ENCODE assay signal across 16 cellular contexts in genomic region chr11:63892233-63892632, GRCh38. TPM values are rescaled to one million over a fixed set of nuclear protein-coding genes. Genes with fewer than 3 reads are reported as not detected.
A peak's percentile ranks its signal among the peaks of the same experiment; 100 is the strongest.
DNase-seq lines count a peak whose midpoint lies in the region; ATAC-seq, FAIRE-seq and TF ChIP-seq lines count a peak whose summit lies in the region.
"Had no signal": no experiment of that assay in that cellular context is flagged by ENCODE, and none has a peak within 500 bp of the region (broad histone marks: within the 10 kb centered on the region; RNA-seq: fewer than 3 reads in every experiment).

No MANE protein-coding gene starts in this region.

- no peak for DNase-seq in CD8-positive, alpha-beta memory T cell
- peak; percentile 72 to 74 for DNase-seq in Kasumi-1 (lab: John Stamatoyannopoulos, UW)
- DNase-seq in K562 (ENCODE audit: extremely low read depth in 1 of 4, low spot score in 3 of 4) = no peak
- DNase-seq in memory B cell (ENCODE audit: low spot score in 2 of 2) = no peak
- no peak for DNase-seq in NCI-H2171 treated with DMSO at 0.1 percent for 48 hours (lab: John Stamatoyannopoulos, UW)
- DNase-seq in NCI-H2196 treated with DMSO at 0.1 percent for 48 hours (lab: John Stamatoyannopoulos, UW; ENCODE audit: unreplicated experiment) = no peak
- DNase-seq: activated CD8-positive, alpha-beta memory T cell treated with anti-CD3 and anti-CD28 coated beads for 24 hours; activated naive CD4-positive, alpha-beta T cell treated with anti-CD3 and anti-CD28 coated beads, Interleukin-2, amount 50 U/mL, for 16 hours; Caco-2; dermis blood vessel endothelial cell; gastrocnemius medialis; left cardiac atrium; NCI-H1105 treated with DMSO at 0.1 percent for 48 hours; NCI-H510A had no signal

- H3K36me3 Mint-ChIP-seq in CD8-positive, alpha-beta memory T cell = peaks cover 6 to 46% (median 11%) of the 10 kb centered on the region in 3 donors
- H3K36me3 Mint-ChIP-seq in memory B cell = peaks cover 16% of the 10 kb centered on the region

- no peak overlapping the region for H3K4me3 ChIP-seq in CD8-positive, alpha-beta memory T cell (ENCODE audit: low read length)
- H3K4me3 ChIP-seq in K562 = no peak overlapping the region
- H3K4me3 ChIP-seq: gastrocnemius medialis had no signal

- TF ChIP-seq EP300 in K562 (IDR thresholded peaks at IDR 0.05; ENCODE audit: low read length) = no peak

- no TSS peak for BruUV-seq in K562 (replicated peaks; lab: Mats Ljungman, UMichigan)

- TF ChIP-seq CTCF in K562 (IDR thresholded peaks at IDR 0.05 in 2 of 3, conservative IDR thresholded peaks at IDR 0.05 in 1 of 3; ENCODE audit: insufficient read depth in 2 of 3, low read depth in 1 of 3, low read length in 3 of 3) = no peak

- peaks cover 22% of the 10 kb centered on the region for H3K36me3 ChIP-seq in CD8-positive, alpha-beta memory T cell (ENCODE audit: insufficient read depth, low read length)
- peaks cover 52% of the 10 kb centered on the region for H3K36me3 ChIP-seq in K562 (ENCODE audit: control insufficient read depth, insufficient read depth, low read length)

- no peak overlapping the region for H3K9ac ChIP-seq in K562 (ENCODE audit: insufficient read depth in 1 of 2, low read depth in 2 of 2, low read length in 2 of 2)

- H2AFZ ChIP-seq in K562 (ENCODE audit: low read depth, low read length) = no peak overlapping the region

- H4K20me1 ChIP-seq in K562 (replicated peaks; ENCODE audit: control insufficient read depth, insufficient read depth, low read length) = peaks cover 15% of the 10 kb centered on the region; the same call in 1 of the 2 replicates

- H3K27ac Mint-ChIP-seq in CD8-positive, alpha-beta memory T cell = peak overlapping the region in 7 of 8 donors; percentile 42 to 98 (median 80)
- H3K27ac Mint-ChIP-seq in memory B cell = peak overlapping the region; percentile 41

- H3K4me3 Mint-ChIP-seq in CD8-positive, alpha-beta memory T cell = peak overlapping the region in 4 of 7 donors; percentile 17 to 97 (median 28)
- H3K4me3 Mint-ChIP-seq in memory B cell = no peak overlapping the region

- ATAC-seq in K562 = no peak
- ATAC-seq in memory B cell (ENCODE audit: low read depth) = no peak
- no peak for ATAC-seq in GM21717 (IDR thresholded peaks at IDR 0.05; ENCODE audit: unreplicated experiment)
- ATAC-seq: gastrocnemius medialis, left cardiac atrium, Panc1 had no signal

- peaks cover 70% of the 10 kb centered on the region for H3K79me2 ChIP-seq in K562 (ENCODE audit: control insufficient read depth, insufficient read depth, low read length)

- peak; percentile 57 for FAIRE-seq in K562 (lab: Jason Lieb, UNC)

- in situ Hi-C loops in K562 (cut with MboI) = no loop called here

- peaks cover 55% of the 10 kb centered on the region for H3K4me1 ChIP-seq in CD8-positive, alpha-beta memory T cell (ENCODE audit: insufficient read depth, low read length)
- peaks cover 26 to 30% of the 10 kb centered on the region in 2 experiments for H3K4me1 ChIP-seq in K562 (replicated peaks in 1 of 2; ENCODE audit: control insufficient read depth in 2 of 2, insufficient read depth in 2 of 2, low read length in 2 of 2)

- TF ChIP-seq POLR2A in K562 (conservative IDR thresholded peaks at IDR 0.05) = no peak

- POLR2A ChIA-PET in CD8-positive, alpha-beta memory T cell (lab: Charles Lee) = no interaction called here
- POLR2A ChIA-PET in K562 (lab: Yijun Ruan, JAX) = interaction anchor here (0.7 to 1.5 kb wide), 2 partner anchors 9 to 154 kb away, joined by 3 read pairs; no protein-coding TSS in a partner anchor

- TF ChIP-seq RAD21 in K562 (CRISPR knock-in tag; conservative IDR thresholded peaks at IDR 0.05 in 1 of 2, IDR thresholded peaks at IDR 0.05 in 1 of 2) = no peak

- CTCF ChIA-PET in CD8-positive, alpha-beta memory T cell (lab: Charles Lee) = interaction anchor here (1.7 to 4.2 kb wide), 2 partner anchors 54 to 55 kb away, joined by 5 to 20 read pairs; no protein-coding TSS in a partner anchor
- CTCF ChIA-PET in K562 (lab: Yijun Ruan, JAX; ENCODE audit: low intra/inter-chr PET ratio) = no interaction called here

- H3K27me3 ChIP-seq in CD8-positive, alpha-beta memory T cell (ENCODE audit: insufficient read depth, low read length, poor library complexity, severe bottlenecking) = no peaks in the 10 kb centered on the region
- H3K27me3 ChIP-seq in K562 (ENCODE audit: control insufficient read depth in 2 of 2, insufficient read depth in 2 of 2, low read length in 2 of 2) = no peaks in the 10 kb centered on the region
- H3K27me3 ChIP-seq: gastrocnemius medialis had no signal

- WGBS in K562 (ENCODE audit: insufficient coverage, low coverage, missing lambda C conversion rate) = 40% methylated on average over 3 of the region's 3 CpGs

- no peaks in the 10 kb centered on the region for H3K9me3 Mint-ChIP-seq in CD8-positive, alpha-beta memory T cell
- no peaks in the 10 kb centered on the region for H3K9me3 Mint-ChIP-seq in memory B cell

- peaks cover 12% of the 10 kb centered on the region for H3K9me1 ChIP-seq in K562 (ENCODE audit: control insufficient read depth, insufficient read depth, low read length)

- intact Hi-C loops in K562 (cut with micrococcal nuclease) = no loop called here

- H3K4me1 Mint-ChIP-seq in CD8-positive, alpha-beta memory T cell = peaks cover 73 to 91% (median 81%) of the 10 kb centered on the region in 3 donors
- H3K4me1 Mint-ChIP-seq in memory B cell = peaks cover 49% of the 10 kb centered on the region

- no peak overlapping the region for H3K4me2 ChIP-seq in K562 (ENCODE audit: insufficient read depth, low read length)

- H3K27ac ChIP-seq in CD8-positive, alpha-beta memory T cell (ENCODE audit: low read depth, low read length) = no peak overlapping the region
- no peak overlapping the region for H3K27ac ChIP-seq in K562 (ENCODE audit: extremely low read depth, low read depth, low read length)
- H3K27ac ChIP-seq: gastrocnemius medialis had no signal

- H3K27me3 Mint-ChIP-seq in CD8-positive, alpha-beta memory T cell = no peaks in the 10 kb centered on the region
- no peaks in the 10 kb centered on the region for H3K27me3 Mint-ChIP-seq in memory B cell

- H3K9me3 ChIP-seq in CD8-positive, alpha-beta memory T cell (ENCODE audit: low read length) = no peaks in the 10 kb centered on the region
- no peaks in the 10 kb centered on the region for H3K9me3 ChIP-seq in K562 (replicated peaks; ENCODE audit: control insufficient read depth, insufficient read depth, low read depth, low read length)
- H3K9me3 ChIP-seq: Caco-2, gastrocnemius medialis had no signal

RNA-seq across cellular contexts. Expression of gene RCOR2, which starts 24.7 kb away (rescaled TPM):
- under 1 TPM; 0.11 to 0.13 TPM for total RNA-seq in CD8-positive, alpha-beta memory T cell
- polyA plus RNA-seq in CD8-positive, alpha-beta memory T cell = not detected
- total RNA-seq in K562 (2011; cell fraction: chromatin; rRNA removed; ENCODE audit: low replicate concordance) = 3.6 and 8.3 TPM in 2 replicates
- 7.8 and 8.3 TPM in 2 replicates for total RNA-seq in K562 (2011; cell fraction: nucleolus; rRNA removed)
- 2.8 and 3.3 TPM in 2 replicates for total RNA-seq in K562 (2011; cell fraction: nucleoplasm; rRNA removed)
- total RNA-seq in K562 (2014; rRNA removed) = 3.6 and 3.7 TPM in 2 replicates
- 0.83 and 1.4 TPM in 2 replicates for total RNA-seq in K562 (2014; rRNA removed; fragmentation: Illumina TruSeq; extraction: Trizol)
- total RNA-seq in K562 (2015; rRNA removed; fragmentation: Illumina TruSeq; extraction: Trizol) = 2.2 and 2.4 TPM in 2 replicates
- total RNA-seq in K562 (2021) = 5.3 and 6.5 TPM in 2 replicates
- 2.0 and 4.0 TPM in 2 replicates for polyA plus RNA-seq in K562 (2011; rRNA removed)
- 1.9 and 2.8 TPM in 2 replicates for polyA plus RNA-seq in K562 (2011; cell fraction: cytosol; rRNA removed)
- 8.3 and 8.7 TPM in 2 replicates for polyA plus RNA-seq in K562 (2011; cell fraction: nucleus; rRNA removed)
- polyA plus RNA-seq in K562 (2012) = 2.8 and 3.3 TPM in 2 replicates
- 2.6 and 3.4 TPM in 2 replicates for polyA plus RNA-seq in K562 (2014; fragmentation: Illumina TruSeq; extraction: Trizol)
- polyA plus RNA-seq in K562 (2014; fragmentation: Nextera tagmentation; extraction: Ambion mirVana) = under 1 TPM in 1 of 2 experiments, not detected in 1; 0.04 TPM
- 2.8 and 4.2 TPM in 2 replicates for polyA plus RNA-seq in K562 (2014; rRNA removed)
- polyA minus RNA-seq in K562 (2011; rRNA and poly(A)+ RNA removed) = 1.6 and 2.9 TPM in 2 replicates
- polyA minus RNA-seq in K562 (2011; cell fraction: cytosol; rRNA and poly(A)+ RNA removed) = 2.0 and 4.6 TPM in 2 replicates
- polyA minus RNA-seq in K562 (2011; cell fraction: nucleus; rRNA and poly(A)+ RNA removed) = 1.9 and 2.6 TPM in 2 replicates

RNA-seq across cellular contexts. Expression of gene NAA40, which starts 46.6 kb away (rescaled TPM):
- 10 to 100 TPM; 20.2 to 26.2 TPM for total RNA-seq in CD8-positive, alpha-beta memory T cell
- polyA plus RNA-seq in CD8-positive, alpha-beta memory T cell = 15.9 TPM
- 108 and 212 TPM in 2 replicates for total RNA-seq in K562 (2011; cell fraction: chromatin; rRNA removed; ENCODE audit: low replicate concordance)
- 99.7 and 104 TPM in 2 replicates for total RNA-seq in K562 (2011; cell fraction: nucleolus; rRNA removed)
- total RNA-seq in K562 (2011; cell fraction: nucleoplasm; rRNA removed) = 94.1 and 96.0 TPM in 2 replicates
- 14.7 and 20.1 TPM in 2 replicates for total RNA-seq in K562 (2014; rRNA removed)
- 21.2 and 23.1 TPM in 2 replicates for total RNA-seq in K562 (2014; rRNA removed; fragmentation: Illumina TruSeq; extraction: Trizol)
- total RNA-seq in K562 (2015; rRNA removed; fragmentation: Illumina TruSeq; extraction: Trizol) = 26.6 and 27.4 TPM in 2 replicates
- 33.5 and 35.8 TPM in 2 replicates for total RNA-seq in K562 (2021)
- 23.1 and 26.0 TPM in 2 replicates for polyA plus RNA-seq in K562 (2011; rRNA removed)
- 19.7 and 21.3 TPM in 2 replicates for polyA plus RNA-seq in K562 (2011; cell fraction: cytosol; rRNA removed)
- 54.7 and 72.6 TPM in 2 replicates for polyA plus RNA-seq in K562 (2011; cell fraction: nucleus; rRNA removed)
- polyA plus RNA-seq in K562 (2012) = 21.4 and 22.6 TPM in 2 replicates
- 38.7 and 39.0 TPM in 2 replicates for polyA plus RNA-seq in K562 (2014; fragmentation: Illumina TruSeq; extraction: Trizol)
- 10 to 100 TPM in 1 of 2 experiments, 1 to 10 TPM in 1; 6.2 to 11.0 TPM for polyA plus RNA-seq in K562 (2014; fragmentation: Nextera tagmentation; extraction: Ambion mirVana)
- polyA plus RNA-seq in K562 (2014; rRNA removed) = 35.1 and 35.5 TPM in 2 replicates
- polyA minus RNA-seq in K562 (2011; rRNA and poly(A)+ RNA removed) = 15.7 and 16.2 TPM in 2 replicates
- 7.6 and 10.0 TPM in 2 replicates for polyA minus RNA-seq in K562 (2011; cell fraction: cytosol; rRNA and poly(A)+ RNA removed)
- 16.0 and 23.3 TPM in 2 replicates for polyA minus RNA-seq in K562 (2011; cell fraction: nucleus; rRNA and poly(A)+ RNA removed)

RNA-seq across cellular contexts. Expression of gene MARK2, which starts 53.3 kb away (rescaled TPM):
- total RNA-seq in CD8-positive, alpha-beta memory T cell = 10 to 100 TPM; 34.5 to 38.0 TPM
- polyA plus RNA-seq in CD8-positive, alpha-beta memory T cell = 72.5 TPM
- total RNA-seq in K562 (2011; cell fraction: chromatin; rRNA removed; ENCODE audit: low replicate concordance) = 57.5 and 86.5 TPM in 2 replicates
- total RNA-seq in K562 (2011; cell fraction: nucleolus; rRNA removed) = 42.0 and 48.9 TPM in 2 replicates
- total RNA-seq in K562 (2011; cell fraction: nucleoplasm; rRNA removed) = 51.4 and 63.0 TPM in 2 replicates
- total RNA-seq in K562 (2014; rRNA removed) = 17.8 and 25.4 TPM in 2 replicates
- 12.1 and 13.8 TPM in 2 replicates for total RNA-seq in K562 (2014; rRNA removed; fragmentation: Illumina TruSeq; extraction: Trizol)
- total RNA-seq in K562 (2015; rRNA removed; fragmentation: Illumina TruSeq; extraction: Trizol) = 15.1 and 17.4 TPM in 2 replicates
- total RNA-seq in K562 (2021) = 36.3 and 43.5 TPM in 2 replicates
- polyA plus RNA-seq in K562 (2011; rRNA removed) = 13.8 and 18.5 TPM in 2 replicates
- polyA plus RNA-seq in K562 (2011; cell fraction: cytosol; rRNA removed) = 13.0 and 20.1 TPM in 2 replicates
- polyA plus RNA-seq in K562 (2011; cell fraction: nucleus; rRNA removed) = 19.9 and 32.0 TPM in 2 replicates
- polyA plus RNA-seq in K562 (2012) = 22.5 and 23.3 TPM in 2 replicates
- polyA plus RNA-seq in K562 (2014; fragmentation: Illumina TruSeq; extraction: Trizol) = 25.4 and 27.5 TPM in 2 replicates
- polyA plus RNA-seq in K562 (2014; fragmentation: Nextera tagmentation; extraction: Ambion mirVana) = under 1 TPM; 0.32 to 0.45 TPM
- polyA plus RNA-seq in K562 (2014; rRNA removed) = 20.9 and 23.0 TPM in 2 replicates
- 18.7 and 19.8 TPM in 2 replicates for polyA minus RNA-seq in K562 (2011; rRNA and poly(A)+ RNA removed)
- 24.5 TPM in 2 replicates for polyA minus RNA-seq in K562 (2011; cell fraction: cytosol; rRNA and poly(A)+ RNA removed)
- 13.2 and 17.1 TPM in 2 replicates for polyA minus RNA-seq in K562 (2011; cell fraction: nucleus; rRNA and poly(A)+ RNA removed)

Comparison
In these comparisons a context has a peak if more than half of its experiments do, and no peak if none do; other contexts are left out.
1. DNase-seq: peak in Kasumi-1 (2 of 2); none in CD8-positive, alpha-beta memory T cell (0 of 5), K562 (0 of 4), memory B cell (0 of 2), NCI-H2171 treated with DMSO at 0.1 percent for 48 hours (single experiment) and NCI-H2196 treated with DMSO at 0.1 percent for 48 hours (single experiment).